ENCODE assay signal across 19 cellular contexts in genomic region chr3:50534721-50535330, GRCh38. TPM values are rescaled to one million over a fixed set of nuclear protein-coding genes. Genes with fewer than 3 reads are reported as not detected.
DNase-seq lines count a peak whose midpoint lies in the region; FAIRE-seq and TF ChIP-seq lines count a peak whose summit lies in the region.
"Had no signal": no experiment of that assay in that cellular context is flagged by ENCODE, and none has a peak within 500 bp of the region (broad histone marks: within the 10 kb centered on the region; RNA-seq: fewer than 3 reads in every experiment).

No MANE protein-coding gene starts in this region.

- H3K27me3 Mint-ChIP-seq in chondrocyte (ENCODE audit: low read depth), result peaks cover 47% of the 10 kb centered on the region

- H2BK15ac ChIP-seq in neuronal stem cell (ENCODE audit: low read length), result peak overlapping the region; percentile 65

- H3K4me1 Mint-ChIP-seq in chondrocyte (ENCODE audit: low read depth), result peaks cover 8% of the 10 kb centered on the region

- in situ Hi-C loops in ACHN (cut with HindIII; ENCODE audit: low pct_ligation_motif_present, low pct_unique_long_range_greater_than_20kb, low sequenced_read_pairs), result no loop called here

- no peak overlapping the region for H4K8ac ChIP-seq in neuronal stem cell (ENCODE audit: low read depth, low read length)

- H3K4me1 ChIP-seq in neuronal stem cell (ENCODE audit: control insufficient read depth in 2 of 2, insufficient read depth in 1 of 2, low read depth in 1 of 2, low read length in 2 of 2), result peaks cover 15 to 31% of the 10 kb centered on the region in 2 donors
- H3K4me1 ChIP-seq in PC-9 (replicated peaks; ENCODE audit: insufficient read depth), result no peaks in the 10 kb centered on the region
- H3K4me1 ChIP-seq: BE2C, SJSA1 had no signal

- DNase-seq in ACHN, result peak; percentile 40
- DNase-seq in M059J (ENCODE audit: low read depth), result peak; percentile 34
- peak; percentile 18 to 40 for DNase-seq in foreskin fibroblast
- DNase-seq in neuronal stem cell (ENCODE audit: low spot score), result no peak
- no peak for DNase-seq in GM19238 (ENCODE audit: insufficient read length, low spot score)
- no peak for DNase-seq in GM12891 (ENCODE audit: insufficient read length, low spot score)
- no peak for DNase-seq in chondrocyte (ENCODE audit: low spot score)
- no peak for DNase-seq in PC-9
- DNase-seq: BE2C; Calu3; CD4-positive, alpha-beta T cell; DMS53; NCI-H187; NK-92 treated with Interleukin-12 subunit alpha and Interleukin-12 subunit beta, amount 100 ng/mL, for 24 hours had no signal

- H3K4me2 ChIP-seq in neuronal stem cell (ENCODE audit: insufficient read depth, low read length, poor library complexity, severe bottlenecking) (no peak overlapping the region), PC-9 (no peak overlapping the region)

- no peaks in the 10 kb centered on the region for H3K9me2 ChIP-seq in PC-9 (ENCODE audit: insufficient read depth)

- H3K23ac ChIP-seq in neuronal stem cell (ENCODE audit: low read depth, low read length, poor library complexity), result no peak overlapping the region

- CTCF ChIA-PET in PC-9 (lab: Charles Lee), result no interaction called here

- peak overlapping the region; percentile 25 for H3K18ac ChIP-seq in neuronal stem cell (ENCODE audit: low read length)

- H3K27ac ChIP-seq in neuronal stem cell (replicated peaks; ENCODE audit: low read length), result no peak overlapping the region
- no peak overlapping the region for H3K27ac ChIP-seq in PC-9
- H3K27ac ChIP-seq: 22Rv1, HL-60, SJSA1 had no signal

- intact Hi-C loops in PC-9 (cut with micrococcal nuclease; ENCODE audit: unreplicated experiment), result no loop called here

- H3K4me3 ChIP-seq in foreskin fibroblast (ENCODE audit: low read depth in 1 of 2, low read length in 2 of 2), result no peak overlapping the region
- H3K4me3 ChIP-seq in neuronal stem cell (ENCODE audit: low read length in 2 of 2), result no peak overlapping the region
- no peak overlapping the region for H3K4me3 ChIP-seq in PC-9
- H3K4me3 ChIP-seq: SJSA1 had no signal

- no peaks in the 10 kb centered on the region for H3K79me2 ChIP-seq in PC-9 (ENCODE audit: low read depth)

- TF ChIP-seq CTCF in foreskin fibroblast (IDR thresholded peaks at IDR 0.05; ENCODE audit: low read depth, low read length), result no peak
- no peak for TF ChIP-seq CTCF in chondrocyte (IDR thresholded peaks at IDR 0.05)
- TF ChIP-seq CTCF in PC-9 (conservative IDR thresholded peaks at IDR 0.05), result no peak

- POLR2A ChIA-PET in PC-9 (lab: Charles Lee; ENCODE audit: unreplicated experiment), result no interaction called here

- H3F3A ChIP-seq in PC-9 (ENCODE audit: insufficient read depth, low read depth), result no peaks in the 10 kb centered on the region

- no peak for TF ChIP-seq POLR2A in GM12891 (IDR thresholded peaks at IDR 0.05; ENCODE audit: low read depth, low read length)

- BruUV-seq in PC-9 (replicated peaks; lab: Mats Ljungman, UMichigan), result no TSS peak

- H2BK120ac ChIP-seq in neuronal stem cell (ENCODE audit: low read depth, low read length), result no peak overlapping the region

- H4K91ac ChIP-seq in neuronal stem cell (ENCODE audit: low read depth, low read length, poor library complexity), result no peak overlapping the region

- H3K9me3 ChIP-seq in neuronal stem cell (replicated peaks in 1 of 2; ENCODE audit: control insufficient read depth in 2 of 2, insufficient read depth in 1 of 2, low read depth in 1 of 2, low read length in 2 of 2) (peaks cover 0 to 2% of the 10 kb centered on the region in 2 donors), PC-9 (ENCODE audit: insufficient read depth, low read depth) (no peaks in the 10 kb centered on the region)
- H3K9me3 ChIP-seq: BE2C, SJSA1 had no signal

- H2BK12ac ChIP-seq in neuronal stem cell (ENCODE audit: low read length), result no peak overlapping the region

- no peaks in the 10 kb centered on the region for H3K79me1 ChIP-seq in neuronal stem cell (ENCODE audit: low read depth, low read length)

- H3K9ac ChIP-seq in neuronal stem cell (ENCODE audit: low read depth, low read length, poor library complexity), result peak overlapping the region; percentile 45

- no peaks in the 10 kb centered on the region for H4K20me1 ChIP-seq in PC-9 (ENCODE audit: insufficient read depth)

- no peak overlapping the region for H3K27ac Mint-ChIP-seq in chondrocyte (ENCODE audit: unreplicated experiment)
- H3K27ac Mint-ChIP-seq: CD4-positive, alpha-beta T cell had no signal

- no peak overlapping the region for H3K4ac ChIP-seq in neuronal stem cell (ENCODE audit: low read length)

- no peak overlapping the region for H3K4me3 Mint-ChIP-seq in chondrocyte (ENCODE audit: unreplicated experiment)
- H3K4me3 Mint-ChIP-seq: CD4-positive, alpha-beta T cell had no signal

- H3K36me3 ChIP-seq in neuronal stem cell (replicated peaks in 1 of 2; ENCODE audit: control insufficient read depth in 2 of 2, insufficient read depth in 2 of 2, low read length in 2 of 2) (no peaks in the 10 kb centered on the region), PC-9 (ENCODE audit: low read depth) (no peaks in the 10 kb centered on the region)
- H3K36me3 ChIP-seq: BE2C, SJSA1 had no signal

- H2AK5ac ChIP-seq in neuronal stem cell (ENCODE audit: low read depth, low read length), result no peak overlapping the region

- peak overlapping the region; percentile 5 for H2BK5ac ChIP-seq in neuronal stem cell (ENCODE audit: low read length)

- no peak for FAIRE-seq in GM12891 (lab: Jason Lieb, UNC)
- FAIRE-seq: GM18507, H54 had no signal

- H2AFZ ChIP-seq in neuronal stem cell (ENCODE audit: low read length) (no peak overlapping the region), PC-9 (no peak overlapping the region)

- peaks cover 0 to 72% (median 8%) of the 10 kb centered on the region in 3 experiments for H3K27me3 ChIP-seq in neuronal stem cell (ENCODE audit: control insufficient read depth in 3 of 3, insufficient read depth in 3 of 3, low read depth in 1 of 3, low read length in 3 of 3)
- H3K27me3 ChIP-seq in PC-9 (ENCODE audit: insufficient read depth, low read depth), result peaks cover 74% of the 10 kb centered on the region
- H3K27me3 ChIP-seq: BE2C had no signal

- H3K9me3 Mint-ChIP-seq in chondrocyte (ENCODE audit: low read depth), result no peaks in the 10 kb centered on the region
- H3K9me3 Mint-ChIP-seq: CD4-positive, alpha-beta T cell had no signal

- no CpG with 5 or more reads among the region's 9 CpGs for WGBS in neuronal stem cell (ENCODE audit: extremely low coverage in 2 of 2, insufficient read length in 2 of 2, insufficient replicate concordance in 1 of 2), 2 donors

- no peak overlapping the region for H3K14ac ChIP-seq in neuronal stem cell (ENCODE audit: low read length)

- no peaks in the 10 kb centered on the region for H3K36me3 Mint-ChIP-seq in chondrocyte (ENCODE audit: low read depth)

TF ChIP-seq in GM12891, 5 proteins besides CTCF, POLR2A, EP300 and RAD21:
- no peak for TF ChIP-seq POLR2AphosphoS5 (IDR thresholded peaks at IDR 0.05; ENCODE audit: low read depth, low read length)
- TF ChIP-seq PAX5 (IDR thresholded peaks at IDR 0.05; ENCODE audit: insufficient read depth, low read length, severe bottlenecking), result no peak
- no peak for TF ChIP-seq TAF1 (IDR thresholded peaks at IDR 0.05; ENCODE audit: low read depth, low read length)
- no peak for TF ChIP-seq SPI1 (IDR thresholded peaks at IDR 0.05; ENCODE audit: low read depth, low read length)
- no peak for TF ChIP-seq POU2F2 (IDR thresholded peaks at IDR 0.05; ENCODE audit: low read depth, low read length)
TF ChIP-seq in GM12891: peak in this region for 0.

RNA-seq across cellular contexts. Expression of gene CACNA2D2, which starts 31.4 kb away (rescaled TPM):
- not detected in 2 replicates for total RNA-seq in M059J (2014; rRNA removed; shearing (Covaris generic))
- polyA plus RNA-seq in neuronal stem cell (2013, experiment 1 of 2), result 12.5 TPM
- 12.2 TPM for polyA plus RNA-seq in neuronal stem cell (2013, experiment 2 of 2)
- 0.03 TPM for polyA plus RNA-seq in GM12891 (2012; ENCODE audit: low read depth, missing spikeins)
- 0.34 to 0.46 TPM (median 0.40 TPM) in 3 replicates for total RNA-seq in chondrocyte
- not detected in 2 replicates for total RNA-seq in PC-9 (2021)
- total RNA-seq: SJSA1 had no signal

RNA-seq across cellular contexts. Expression of gene C3orf18, which starts 32.7 kb away (rescaled TPM):
- total RNA-seq in M059J (2014; rRNA removed; shearing (Covaris generic)), result 0.05 and 2.7 TPM in 2 replicates
- 9.9 TPM for polyA plus RNA-seq in neuronal stem cell (2013, experiment 1 of 2)
- polyA plus RNA-seq in neuronal stem cell (2013, experiment 2 of 2), result 9.3 TPM
- polyA plus RNA-seq in GM12891 (2012; ENCODE audit: low read depth, missing spikeins), result 0.83 TPM
- total RNA-seq in chondrocyte, result 3.2 to 5.8 TPM (median 4.4 TPM) in 3 replicates
- total RNA-seq in PC-9 (2021), result 7.4 and 7.5 TPM in 2 replicates

RNA-seq across cellular contexts. Expression of gene HEMK1, which starts 34.5 kb away (rescaled TPM):
- 5.5 and 7.3 TPM in 2 replicates for total RNA-seq in M059J (2014; rRNA removed; shearing (Covaris generic))
- 15.5 TPM for polyA plus RNA-seq in neuronal stem cell (2013, experiment 1 of 2)
- polyA plus RNA-seq in neuronal stem cell (2013, experiment 2 of 2), result 15.1 TPM
- polyA plus RNA-seq in GM12891 (2012; ENCODE audit: low read depth, missing spikeins), result 10.5 TPM
- total RNA-seq in chondrocyte (15.1 to 20.1 TPM (median 15.2 TPM) in 3 replicates), PC-9 (2021) (20.6 and 24.2 TPM in 2 replicates)

Comparison
In these comparisons a context has a peak if more than half of its experiments do, and no peak if none do; other contexts are left out.
1. DNase-seq: peak in ACHN (single experiment), M059J (single experiment) and foreskin fibroblast (2 of 2); none in neuronal stem cell (single experiment), GM19238 (single experiment), GM12891 (single experiment), chondrocyte (single experiment) and PC-9 (0 of 2).